ENCODE assay signal across 21 cellular contexts in genomic region chr5:142637871-142638270, GRCh38. TPM values are rescaled to one million over a fixed set of nuclear protein-coding genes. Genes with fewer than 3 reads are reported as not detected.
DNase-seq lines count a peak whose midpoint lies in the region; ATAC-seq and TF ChIP-seq lines count a peak whose summit lies in the region.
"Had no signal": no experiment of that assay in that cellular context is flagged by ENCODE, and none has a peak within 500 bp of the region (broad histone marks: within the 10 kb centered on the region; RNA-seq: fewer than 3 reads in every experiment).

No MANE protein-coding gene starts in this region.

- no peak overlapping the region for H3K4me3 Mint-ChIP-seq in activated naive CD8-positive, alpha-beta T cell treated with anti-CD3 and anti-CD28 coated beads for 36 hours
- H3K4me3 Mint-ChIP-seq: CD8-positive, alpha-beta memory T cell had no signal

- no peaks in the 10 kb centered on the region for H3K9me3 Mint-ChIP-seq in activated naive CD8-positive, alpha-beta T cell treated with anti-CD3 and anti-CD28 coated beads for 36 hours
- H3K9me3 Mint-ChIP-seq: CD8-positive, alpha-beta memory T cell had no signal

- no peaks in the 10 kb centered on the region for H3K4me1 Mint-ChIP-seq in activated naive CD8-positive, alpha-beta T cell treated with anti-CD3 and anti-CD28 coated beads for 36 hours
- H3K4me1 Mint-ChIP-seq: CD8-positive, alpha-beta memory T cell had no signal

- no peak for ATAC-seq in psoas muscle
- ATAC-seq: GM12878, Panc1 had no signal

- H3K36me3 Mint-ChIP-seq in activated naive CD8-positive, alpha-beta T cell treated with anti-CD3 and anti-CD28 coated beads for 36 hours = no peaks in the 10 kb centered on the region
- H3K36me3 Mint-ChIP-seq: CD8-positive, alpha-beta memory T cell had no signal

- DNase-seq in NCI-H748 (lab: John Stamatoyannopoulos, UW; ENCODE audit: unreplicated experiment) (peak; percentile 14), NCI-H748 treated with DMSO at 0.1 percent for 48 hours (lab: John Stamatoyannopoulos, UW) (no peak), NCI-H524 treated with DMSO at 0.1 percent for 48 hours (lab: John Stamatoyannopoulos, UW) (peak; percentile 57), dermis blood vessel endothelial cell (peak; percentile 45), retina (peak; percentile 32), psoas muscle (no peak)
- DNase-seq in activated naive CD8-positive, alpha-beta T cell treated with anti-CD3 and anti-CD28 coated beads for 36 hours = no peak
- no peak for DNase-seq in effector CD8-positive, alpha-beta T cell (lab: John Stamatoyannopoulos, UW)
- DNase-seq: AML-193; CD8-positive, alpha-beta memory T cell; DMS79 treated with DMSO at 0.1 percent for 48 hours; H7; Karpas-422; NCI-H187; NCI-H446 treated with DMSO at 0.1 percent for 48 hours; NK-92 treated with Interleukin-12 subunit alpha and Interleukin-12 subunit beta, amount 100 ng/mL, for 24 hours had no signal

- peaks cover 0 to 7% (median 0%) of the 10 kb centered on the region in 3 donors for H3K27me3 ChIP-seq in psoas muscle (ENCODE audit: insufficient read depth in 3 of 3, low read length in 2 of 3)
- H3K27me3 ChIP-seq: SJSA1 had no signal

- no peak overlapping the region for H3K27ac ChIP-seq in psoas muscle
- H3K27ac ChIP-seq: C4-2B, SJSA1 had no signal

- H3K27ac Mint-ChIP-seq in activated naive CD8-positive, alpha-beta T cell treated with anti-CD3 and anti-CD28 coated beads for 36 hours = no peak overlapping the region
- H3K27ac Mint-ChIP-seq: CD8-positive, alpha-beta memory T cell had no signal

- 36 to 56% (median 39%) methylated on average over 2 of the region's 2 CpGs for WGBS in psoas muscle, 3 donors

- TF ChIP-seq CTCF in psoas muscle (IDR thresholded peaks at IDR 0.05) = no peak

- no peaks in the 10 kb centered on the region for H3K4me1 ChIP-seq in psoas muscle
- H3K4me1 ChIP-seq: SJSA1 had no signal

- no peaks in the 10 kb centered on the region for H3K9me3 ChIP-seq in psoas muscle
- H3K9me3 ChIP-seq: SJSA1 had no signal

- H3K4me3 ChIP-seq in psoas muscle = no peak overlapping the region
- H3K4me3 ChIP-seq: GM12878, SJSA1 had no signal

- intact Hi-C loops in psoas muscle (cut with DNase I) = no loop called here

- H3K27me3 Mint-ChIP-seq in activated naive CD8-positive, alpha-beta T cell treated with anti-CD3 and anti-CD28 coated beads for 36 hours = no peaks in the 10 kb centered on the region

- no peaks in the 10 kb centered on the region for H3K36me3 ChIP-seq in psoas muscle (ENCODE audit: insufficient read depth in 1 of 2, low read depth in 1 of 2)
- H3K36me3 ChIP-seq: SJSA1 had no signal

RNA-seq across cellular contexts. Expression of gene FGF1, which starts 48.0 kb away (rescaled TPM):
- total RNA-seq in dermis blood vessel endothelial cell (0.19 and 0.85 TPM in 2 replicates), psoas muscle (1 to 10 TPM in 3 of 4 donors, under 1 TPM in 1; 0.74 to 7.1 (median 1.8) TPM)
- polyA plus RNA-seq in psoas muscle = under 1 TPM; 0.34 to 1.00 (median 0.69) TPM
- not detected for total RNA-seq in activated naive CD8-positive, alpha-beta T cell treated with anti-CD3 and anti-CD28 coated beads for 36 hours
- total RNA-seq: CD8-positive, alpha-beta memory T cell; GM12878; T-helper 1 cell treated with Interleukin-12 subunit alpha and Interleukin-12 subunit beta and Interleukin-4 antibody, amounts not matched to agents 30 ng/mL and 1 ng/mL, for 36 hours had no signal
- polyA plus RNA-seq: CD8-positive, alpha-beta memory T cell; GM12878 had no signal

Comparison
In these comparisons a context has a peak if more than half of its experiments do, and no peak if none do; other contexts are left out.
1. DNase-seq: peak in NCI-H748 (single experiment), NCI-H524 treated with DMSO at 0.1 percent for 48 hours (single experiment), dermis blood vessel endothelial cell (single experiment) and retina (single experiment); none in NCI-H748 treated with DMSO at 0.1 percent for 48 hours (single experiment), psoas muscle (0 of 2), activated naive CD8-positive, alpha-beta T cell treated with anti-CD3 and anti-CD28 coated beads for 36 hours (single experiment) and effector CD8-positive, alpha-beta T cell (single experiment).